In genomic region chr11:63838682-63839507, GRCh38 we compare ENCODE assay signal across 8 cellular contexts. TPM values are rescaled to one million over a fixed set of nuclear protein-coding genes. Genes with fewer than 3 reads are reported as not detected.
DNase-seq lines count a peak whose midpoint lies in the region; ATAC-seq and TF ChIP-seq lines count a peak whose summit lies in the region.

Gene MARK2 (plus strand): TSS chr11:63839110. CDS start chr11:63839507, 397 bp downstream.

- peak within 1 kb of the TSS; percentile 91 for H3K4me3 Mint-ChIP-seq in CD8-positive, alpha-beta T cell

- H3K36me3 ChIP-seq in CD8-positive, alpha-beta T cell (ENCODE audit: insufficient read depth, low read length): peaks cover 10% of the 10 kb centered on the region
- H3K36me3 ChIP-seq in ectodermal cell (ENCODE audit: control insufficient read depth, insufficient read depth, low read length) (no peaks in the 10 kb centered on the region), lower lobe of right lung (peaks cover 20% of the 10 kb centered on the region)

- no peaks in the 10 kb centered on the region for H3K9me3 Mint-ChIP-seq in CD8-positive, alpha-beta T cell

- H3K27ac ChIP-seq in CD8-positive, alpha-beta T cell (ENCODE audit: low read depth, low read length): peak within 1 kb of the TSS; percentile 75
- H3K27ac ChIP-seq in ectodermal cell (ENCODE audit: insufficient read depth, low read depth, low read length, poor library complexity, severe bottlenecking) (no peak within 1 kb of the TSS), lower lobe of right lung (peak within 1 kb of the TSS; percentile 84)

- no peaks in the 10 kb centered on the region for H3K27me3 ChIP-seq in CD8-positive, alpha-beta T cell (ENCODE audit: insufficient read depth, low read length)
- H3K27me3 ChIP-seq in ectodermal cell (ENCODE audit: control insufficient read depth, insufficient read depth, low read length, poor library complexity, severe bottlenecking): no peaks in the 10 kb centered on the region
- no peaks in the 10 kb centered on the region for H3K27me3 ChIP-seq in lower lobe of right lung (ENCODE audit: low read depth)

- DNase-seq in CD8-positive, alpha-beta T cell: peak; percentile 98 to 100 (median 100)
- DNase-seq in HS-27A (ENCODE audit: low read depth): peak; percentile 98
- DNase-seq in NK-92 (lab: John Stamatoyannopoulos, UW; ENCODE audit: unreplicated experiment): peak; percentile 100
- peak; percentile 99 for DNase-seq in activated CD8-positive, alpha-beta memory T cell treated with anti-CD3 and anti-CD28 coated beads for 1 hour (ENCODE audit: extremely low read depth in 1 of 2, low read depth in 1 of 2)
- DNase-seq in lower lobe of right lung: peak; percentile 97
- DNase-seq in stimulated activated CD4-positive, alpha-beta T cell treated with anti-CD3 and anti-CD28 coated beads, TNF-alpha, amount 100 ng/mL, for 24 hours (ENCODE audit: low read depth in 3 of 3): peak; percentile 99 to 100 (median 100)

- ATAC-seq in CD8-positive, alpha-beta T cell: peak; percentile 83
- peak; percentile 74 for ATAC-seq in GM19467 (IDR thresholded peaks at IDR 0.05; ENCODE audit: unreplicated experiment)
- peak; percentile 93 to 96 for ATAC-seq in lower lobe of right lung

- peaks cover 38% of the 10 kb centered on the region for H3K36me3 Mint-ChIP-seq in CD8-positive, alpha-beta T cell

- CTCF ChIA-PET in CD8-positive, alpha-beta T cell (lab: Charles Lee): interaction anchor here (0.7 to 13.0 kb wide), 22 partner anchors 12 to 311 kb away, joined by 3 to 337 read pairs (median 20); partner anchors contain the start of gene ZFTA

- POLR2A ChIA-PET in CD8-positive, alpha-beta T cell (lab: Charles Lee): interaction anchor here (0.7 to 3.5 kb wide), 25 partner anchors 8 to 1085 kb away, joined by 3 to 17 read pairs (median 4); partner anchors contain the start of genes OTUB1, PRDX5, RCOR2 and TRMT112

- intact Hi-C loops in CD8-positive, alpha-beta T cell (cut with DNase I, micrococcal nuclease): loop anchor here (1.0 to 10.0 kb wide), 10 partner anchors 27 to 1237 kb away; partner anchors contain the start of genes COX8A (in 2 of the 2), CATSPERZ (in 1 of the 2), ESRRA (in 1 of the 2) and MTA2 (in 1 of the 2)
- intact Hi-C loops in lower lobe of right lung (cut with DNase I): loop anchor here (10.0 kb wide), 1 partner anchor 106 kb away; no protein-coding TSS in a partner anchor

- no peaks in the 10 kb centered on the region for H3K27me3 Mint-ChIP-seq in CD8-positive, alpha-beta T cell (ENCODE audit: low read depth)

- H3K4me3 ChIP-seq in CD8-positive, alpha-beta T cell (ENCODE audit: low read depth, low read length): peak within 1 kb of the TSS; percentile 93
- H3K4me3 ChIP-seq in ectodermal cell (ENCODE audit: insufficient read depth, low read depth, low read length) (peak within 1 kb of the TSS; percentile 98), lower lobe of right lung (peak within 1 kb of the TSS; percentile 89)

- WGBS in ectodermal cell, 2 experiments: 0% methylated on average over 99 of the region's 99 CpGs

- TF ChIP-seq CTCF in CD8-positive, alpha-beta T cell (IDR thresholded peaks at IDR 0.05): no peak
- TF ChIP-seq CTCF in lower lobe of right lung (IDR thresholded peaks at IDR 0.05): no peak

- peaks cover 55% of the 10 kb centered on the region for H3K4me1 Mint-ChIP-seq in CD8-positive, alpha-beta T cell (ENCODE audit: low read depth)

- H3K27ac Mint-ChIP-seq in CD8-positive, alpha-beta T cell: peak within 1 kb of the TSS; percentile 86

- H3K4me1 ChIP-seq in CD8-positive, alpha-beta T cell (ENCODE audit: insufficient read depth, low read length): peaks cover 40% of the 10 kb centered on the region
- H3K4me1 ChIP-seq in ectodermal cell (ENCODE audit: control insufficient read depth, insufficient read depth, low read length) (peaks cover 37% of the 10 kb centered on the region), lower lobe of right lung (peaks cover 55% of the 10 kb centered on the region)

- H3K9me3 ChIP-seq in CD8-positive, alpha-beta T cell (ENCODE audit: low read length): no peaks in the 10 kb centered on the region
- H3K9me3 ChIP-seq in ectodermal cell (ENCODE audit: control insufficient read depth, low read length): no peaks in the 10 kb centered on the region
- H3K9me3 ChIP-seq in lower lobe of right lung: no peaks in the 10 kb centered on the region

RNA-seq across cellular contexts. Expression of gene MARK2, which starts in this region (rescaled TPM):
- 10 to 100 TPM; 16.9 to 19.1 TPM for total RNA-seq in CD8-positive, alpha-beta T cell
- 35.8 TPM for polyA plus RNA-seq in ectodermal cell (2013, experiment 1 of 4)
- polyA plus RNA-seq in ectodermal cell (2013, experiment 2 of 4): 38.6 TPM
- 26.4 TPM for polyA plus RNA-seq in ectodermal cell (2013, experiment 3 of 4)
- 26.1 TPM for polyA plus RNA-seq in ectodermal cell (2013, experiment 4 of 4)
- total RNA-seq in lower lobe of right lung: 44.9 TPM
